In genomic region chr9:129712595-129713524, GRCh38 we compare ENCODE assay signal across 9 cellular contexts. TPM values are rescaled to one million over a fixed set of nuclear protein-coding genes. Genes with fewer than 3 reads are reported as not detected.
DNase-seq lines count a peak whose midpoint lies in the region; ATAC-seq and TF ChIP-seq lines count a peak whose summit lies in the region.
"Had no signal": no experiment of that assay in that cellular context is flagged by ENCODE, and none has a peak within 500 bp of the region (broad histone marks: within the 10 kb centered on the region; RNA-seq: fewer than 3 reads in every experiment).

No MANE protein-coding gene starts in this region.

- H3K4me3 ChIP-seq in MG63 (no peak overlapping the region), dorsolateral prefrontal cortex (peak overlapping the region in 9 of 59 donors; percentile 3 to 27 (median 16))

- no peaks in the 10 kb centered on the region for H3K9me3 ChIP-seq in MG63

- H3K36me3 ChIP-seq in MG63, result no peaks in the 10 kb centered on the region

- intact Hi-C loops in dorsolateral prefrontal cortex (cut with DNase I), result no loop called here

- no peaks in the 10 kb centered on the region for H3K27me3 Mint-ChIP-seq in osteocyte (ENCODE audit: unreplicated experiment)

- peak; percentile 29 for DNase-seq in Ammon's horn (ENCODE audit: low spot score)
- DNase-seq in MG63, result peak; percentile 61
- no peak for DNase-seq in dorsolateral prefrontal cortex
- no peak for DNase-seq in osteocyte (ENCODE audit: extremely low spot score, unreplicated experiment)
- DNase-seq in NCI-H2081 treated with DMSO at 0.1 percent for 48 hours (lab: John Stamatoyannopoulos, UW), result no peak
- no peak for DNase-seq in SIG-M5 (lab: John Stamatoyannopoulos, UW)
- DNase-seq in NCI-H187 treated with DMSO at 0.1 percent for 48 hours (lab: John Stamatoyannopoulos, UW), result no peak

- H3K27me3 ChIP-seq in MG63 (no peaks in the 10 kb centered on the region), dorsolateral prefrontal cortex (peaks cover 0 to 4% (median 0%) of the 10 kb centered on the region in 45 donors)

- ATAC-seq in GM18517 (IDR thresholded peaks at IDR 0.05; ENCODE audit: unreplicated experiment), result no peak
- ATAC-seq: stimulated activated memory B cell treated with anti-CD40 and anti-IgM and Interleukin-4, amounts not matched to agents 10 μg/mL and 1 μg/mL and 100 μg/mL, for 72 hours had no signal

- H3K9me3 Mint-ChIP-seq in osteocyte (ENCODE audit: unreplicated experiment), result no peaks in the 10 kb centered on the region
- H3K9me3 Mint-ChIP-seq: stimulated activated memory B cell treated with anti-CD40 and anti-IgM and Interleukin-4, amounts not matched to agents 10 μg/mL and 1 μg/mL and 100 μg/mL, for 72 hours had no signal

- TF ChIP-seq CTCF in dorsolateral prefrontal cortex (IDR thresholded peaks at IDR 0.05 in 54 of 56, conservative IDR thresholded peaks at IDR 0.05 in 2 of 56; ENCODE audit: low read depth in 1 of 56, partially characterized antibody in 56 of 56) (no peak), osteocyte (IDR thresholded peaks at IDR 0.05) (no peak)

- peak overlapping the region; percentile 59 for H3K4me3 Mint-ChIP-seq in osteocyte (ENCODE audit: unreplicated experiment)
- H3K4me3 Mint-ChIP-seq: stimulated activated memory B cell treated with anti-CD40 and anti-IgM and Interleukin-4, amounts not matched to agents 10 μg/mL and 1 μg/mL and 100 μg/mL, for 72 hours had no signal

- H3K36me3 Mint-ChIP-seq in osteocyte (ENCODE audit: unreplicated experiment), result no peaks in the 10 kb centered on the region
- H3K36me3 Mint-ChIP-seq: stimulated activated memory B cell treated with anti-CD40 and anti-IgM and Interleukin-4, amounts not matched to agents 10 μg/mL and 1 μg/mL and 100 μg/mL, for 72 hours had no signal

- peak overlapping the region; percentile 91 for H3K27ac Mint-ChIP-seq in osteocyte (ENCODE audit: unreplicated experiment)
- H3K27ac Mint-ChIP-seq: stimulated activated memory B cell treated with anti-CD40 and anti-IgM and Interleukin-4, amounts not matched to agents 10 μg/mL and 1 μg/mL and 100 μg/mL, for 72 hours had no signal

- H3K4me1 Mint-ChIP-seq in osteocyte (ENCODE audit: unreplicated experiment), result peaks cover 37% of the 10 kb centered on the region
- H3K4me1 Mint-ChIP-seq: stimulated activated memory B cell treated with anti-CD40 and anti-IgM and Interleukin-4, amounts not matched to agents 10 μg/mL and 1 μg/mL and 100 μg/mL, for 72 hours had no signal

- peak overlapping the region in 47 of 59 donors; percentile 0 to 84 (median 54) for H3K27ac ChIP-seq in dorsolateral prefrontal cortex

RNA-seq across cellular contexts. Expression of gene PTGES, which starts 40.0 kb away (rescaled TPM):
- 0.23 TPM in 1 of 2 replicates, not detected in the other for total RNA-seq in MG63 (2014; rRNA removed; shearing (Covaris generic); ENCODE audit: low replicate concordance)
- total RNA-seq in dorsolateral prefrontal cortex (1 to 10 TPM; 1.2 to 9.2 (median 2.9) TPM), osteocyte (0.83 and 0.94 TPM in 2 replicates)

RNA-seq across cellular contexts. Expression of gene PRRX2, which starts 47.4 kb away (rescaled TPM):
- 20.1 and 38.4 TPM in 2 replicates for total RNA-seq in MG63 (2014; rRNA removed; shearing (Covaris generic); ENCODE audit: low replicate concordance)
- total RNA-seq in dorsolateral prefrontal cortex (1 to 10 TPM in 4 of 120 experiments, under 1 TPM in 37, not detected in 79; 0.33 to 1.6 (median 0.47) TPM), osteocyte (5.6 and 6.4 TPM in 2 replicates)

Comparison
In these comparisons a context has a peak if more than half of its experiments do, and no peak if none do; other contexts are left out.
1. DNase-seq: peak in Ammon's horn (single experiment) and MG63 (single experiment); none in dorsolateral prefrontal cortex (0 of 10), osteocyte (single experiment), NCI-H2081 treated with DMSO at 0.1 percent for 48 hours (single experiment), SIG-M5 (single experiment) and NCI-H187 treated with DMSO at 0.1 percent for 48 hours (single experiment).